Comparison of ENCODE assay signal across 1 cellular context in the genomic region with DNA sequence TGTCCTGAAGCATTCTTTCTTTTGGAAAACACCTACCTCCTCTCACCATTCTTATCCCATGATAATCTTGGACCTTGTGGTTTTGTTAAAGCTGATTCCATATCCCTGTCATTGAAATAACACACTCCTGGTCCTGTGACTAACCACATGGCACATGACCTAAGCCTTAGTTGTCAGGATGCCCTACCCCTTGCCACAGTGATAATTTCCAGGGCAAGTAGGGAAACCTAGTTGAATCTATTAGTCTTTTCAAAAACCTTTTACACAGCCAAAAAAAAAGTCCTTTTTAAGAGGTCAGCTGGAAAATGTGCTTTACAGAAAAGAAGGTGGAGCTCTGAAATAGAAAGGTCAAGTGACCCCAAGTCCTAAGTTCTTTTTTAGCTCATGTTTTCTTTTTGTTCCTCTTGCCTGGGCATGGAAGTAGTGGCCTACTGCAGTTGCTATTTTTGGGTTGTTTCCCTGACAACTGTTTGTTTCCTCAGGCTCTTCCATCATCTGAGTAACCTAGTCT.
TF ChIP-seq lines count a peak whose summit lies in the region.

No MANE protein-coding gene starts in this region.

TF ChIP-seq in H1, 55 proteins besides CTCF, POLR2A, EP300 and RAD21:
- TF ChIP-seq JUN (IDR thresholded peaks at IDR 0.05; ENCODE audit: low read depth, low read length): no peak
